In genomic region chr7:99170730-99171074, GRCh38 we compare ENCODE assay signal across 26 cellular contexts. TPM values are rescaled to one million over a fixed set of nuclear protein-coding genes. Genes with fewer than 3 reads are reported as not detected.
"Had no signal": no experiment of that assay in that cellular context is flagged by ENCODE, and none has a peak within 500 bp of the region (broad histone marks: within the 10 kb centered on the region; RNA-seq: fewer than 3 reads in every experiment).

No MANE protein-coding gene starts in this region.

- ATAC-seq: foreskin keratinocyte; gastroesophageal sphincter; heart left ventricle; left cardiac atrium; mucosa of descending colon; naive thymus-derived CD4-positive, alpha-beta T cell; stimulated activated naive B cell treated with anti-CD40 and anti-IgM and Interleukin-4, amounts not matched to agents 10 μg/mL and 1 μg/mL and 100 μg/mL, for 72 hours had no signal

- H3K27me3 ChIP-seq: colonic mucosa, foreskin keratinocyte, gastroesophageal sphincter, neural progenitor cell, right atrium auricular region, sigmoid colon had no signal

- H3K27ac ChIP-seq: colonic mucosa, esophagus muscularis mucosa, foreskin keratinocyte, gastroesophageal sphincter, heart left ventricle, left ventricle myocardium inferior, neural progenitor cell, prostate gland, right atrium auricular region, sigmoid colon, spleen had no signal

- H3K36me3 ChIP-seq: colonic mucosa, esophagus muscularis mucosa, gastroesophageal sphincter, heart left ventricle, left ventricle myocardium inferior, neural progenitor cell, prostate gland, right atrium auricular region, sigmoid colon, spleen had no signal

- DNase-seq: colonic mucosa; effector memory CD4-positive, alpha-beta T cell; foreskin keratinocyte; heart left ventricle; hippocampal formation; left cardiac atrium; left ventricle myocardium inferior; mucosa of descending colon; naive thymus-derived CD4-positive, alpha-beta T cell; sigmoid colon; spleen; stimulated activated naive B cell treated with anti-CD40 and anti-IgM and Interleukin-4, amounts not matched to agents 10 μg/mL and 1 μg/mL and 100 μg/mL, for 72 hours had no signal

- H3K9ac ChIP-seq: neural progenitor cell had no signal

- FAIRE-seq: endothelial cell of umbilical vein, islet of Langerhans, urothelium cell line had no signal

- H3K4me1 ChIP-seq: colonic mucosa, esophagus muscularis mucosa, foreskin keratinocyte, gastroesophageal sphincter, heart left ventricle, left ventricle myocardium inferior, neural progenitor cell, prostate gland, right atrium auricular region, sigmoid colon, spleen had no signal

- H3K4me3 ChIP-seq: colonic mucosa, esophagus muscularis mucosa, gastroesophageal sphincter, heart left ventricle, left ventricle myocardium inferior, lung, mucosa of descending colon, neural progenitor cell, prostate gland, right atrium auricular region, sigmoid colon, spleen had no signal

- H3K9me3 ChIP-seq: colonic mucosa, esophagus muscularis mucosa, gastroesophageal sphincter, heart left ventricle, left ventricle myocardium inferior, mucosa of descending colon, prostate gland, right atrium auricular region, sigmoid colon, spleen had no signal

RNA-seq across cellular contexts. Expression of gene KPNA7, which starts 37.2 kb away (rescaled TPM):
- total RNA-seq: chondrocyte; endothelial cell of umbilical vein; epithelial cell of proximal tubule; esophagus muscularis mucosa; fibroblast of lung; foreskin keratinocyte; heart left ventricle; left cardiac atrium; left ventricle myocardium inferior; naive thymus-derived CD4-positive, alpha-beta T cell; osteoblast; right atrium auricular region; sigmoid colon; skeletal muscle tissue; spleen had no signal
- polyA plus RNA-seq: endothelial cell of umbilical vein; fibroblast of lung; heart left ventricle; naive thymus-derived CD4-positive, alpha-beta T cell; spleen had no signal
